In the genomic region with DNA sequence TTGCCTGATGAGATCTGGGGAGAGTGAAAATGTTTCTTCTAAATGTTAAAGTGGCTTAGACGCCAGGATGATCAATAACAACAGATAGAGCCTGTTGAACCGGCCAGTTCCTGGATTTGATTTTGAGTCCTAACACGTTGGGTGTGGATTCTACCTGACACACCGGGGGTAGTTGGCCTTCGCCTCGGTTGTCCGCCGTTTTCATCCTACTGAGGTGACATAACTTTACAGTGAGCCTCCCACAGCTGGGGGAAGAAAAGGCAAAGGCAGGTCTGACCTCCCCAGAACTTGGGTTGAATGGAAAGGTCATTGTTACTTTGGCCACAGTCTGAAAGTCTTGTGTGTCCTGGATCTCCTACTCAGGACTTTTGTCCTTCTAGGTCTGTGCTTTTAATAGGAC, we compare ENCODE assay signal across 9 cellular contexts. TPM values are rescaled to one million over a fixed set of nuclear protein-coding genes. Genes with fewer than 3 reads are reported as not detected.
DNase-seq lines count a peak whose midpoint lies in the region; ATAC-seq and TF ChIP-seq lines count a peak whose summit lies in the region.
"Had no signal": no experiment of that assay in that cellular context is flagged by ENCODE, and none has a peak within 500 bp of the region (broad histone marks: within the 10 kb centered on the region; RNA-seq: fewer than 3 reads in every experiment).

No MANE protein-coding gene starts in this region.

- H3K4me3 ChIP-seq in CD4-positive, CD25-positive, alpha-beta regulatory T cell (ENCODE audit: low read depth, low read length): peak overlapping the region; percentile 66
- H3K4me3 ChIP-seq in OCI-LY3 (ENCODE audit: low read length) (peak overlapping the region; percentile 89), neutrophil (ENCODE audit: low read depth in 1 of 2, low read length in 1 of 2) (peak overlapping the region; percentile 92 to 100)

- H3K9me3 ChIP-seq in CD4-positive, CD25-positive, alpha-beta regulatory T cell (ENCODE audit: control insufficient read depth in 2 of 2, low read length in 2 of 2): no peaks in the 10 kb centered on the region
- H3K9me3 ChIP-seq in OCI-LY3 (ENCODE audit: insufficient read depth, low read length): no peaks in the 10 kb centered on the region
- H3K9me3 ChIP-seq in neutrophil: no peaks in the 10 kb centered on the region

- H3K9ac ChIP-seq in OCI-LY3 (ENCODE audit: low read length): peak overlapping the region; percentile 71

- H3K27ac ChIP-seq in CD4-positive, CD25-positive, alpha-beta regulatory T cell (ENCODE audit: insufficient read depth, low read length, poor library complexity, severe bottlenecking): no peak overlapping the region
- H3K27ac ChIP-seq in OCI-LY3 (ENCODE audit: low read length): no peak overlapping the region
- H3K27ac ChIP-seq in neutrophil: peak overlapping the region; percentile 96

- no peaks in the 10 kb centered on the region for H3K9me3 Mint-ChIP-seq in CD4-positive, CD25-positive, alpha-beta regulatory T cell
- no peaks in the 10 kb centered on the region for H3K9me3 Mint-ChIP-seq in endothelial cell (ENCODE audit: unreplicated experiment)

- H3K27me3 Mint-ChIP-seq in CD4-positive, CD25-positive, alpha-beta regulatory T cell: no peaks in the 10 kb centered on the region
- H3K27me3 Mint-ChIP-seq in endothelial cell (ENCODE audit: unreplicated experiment): peaks cover 3% of the 10 kb centered on the region

- DNase-seq in CD4-positive, CD25-positive, alpha-beta regulatory T cell: no peak
- no peak for DNase-seq in endothelial cell (ENCODE audit: low spot score)
- DNase-seq in RPMI8226: no peak
- no peak for DNase-seq in kidney tubule cell (ENCODE audit: low spot score)

- H3K4me3 Mint-ChIP-seq in CD4-positive, CD25-positive, alpha-beta regulatory T cell: peak overlapping the region; percentile 87 to 97 (median 94)
- peak overlapping the region; percentile 97 for H3K4me3 Mint-ChIP-seq in endothelial cell (ENCODE audit: unreplicated experiment)

- H3K4me2 ChIP-seq in OCI-LY3 (ENCODE audit: low read length): peak overlapping the region; percentile 94

- no peaks in the 10 kb centered on the region for H3K27me3 ChIP-seq in CD4-positive, CD25-positive, alpha-beta regulatory T cell (ENCODE audit: control insufficient read depth, insufficient read depth, low read length)
- no peaks in the 10 kb centered on the region for H3K27me3 ChIP-seq in OCI-LY3 (ENCODE audit: low read depth, low read length)
- H3K27me3 ChIP-seq in neutrophil: no peaks in the 10 kb centered on the region

- no peak overlapping the region for H2AFZ ChIP-seq in OCI-LY3 (ENCODE audit: low read depth, low read length)

- peaks cover 27% of the 10 kb centered on the region for H3K79me2 ChIP-seq in OCI-LY3 (ENCODE audit: low read length)

- H4K20me1 ChIP-seq in OCI-LY3 (ENCODE audit: insufficient read depth, low read length): no peaks in the 10 kb centered on the region

- peaks cover 17% of the 10 kb centered on the region for H3K36me3 ChIP-seq in CD4-positive, CD25-positive, alpha-beta regulatory T cell (ENCODE audit: control insufficient read depth, insufficient read depth, low read length)
- H3K36me3 ChIP-seq in OCI-LY3 (replicated peaks; ENCODE audit: low read depth, low read length) (peaks cover 7% of the 10 kb centered on the region), neutrophil (peaks cover 43% of the 10 kb centered on the region)

- no peak for TF ChIP-seq CTCF in OCI-LY3 (IDR thresholded peaks at IDR 0.05; ENCODE audit: low read depth, low read length)
- TF ChIP-seq CTCF in endothelial cell (IDR thresholded peaks at IDR 0.05; ENCODE audit: unreplicated experiment): no peak
- TF ChIP-seq CTCF in neutrophil (IDR thresholded peaks at IDR 0.05): no peak

- H3K4me1 ChIP-seq in CD4-positive, CD25-positive, alpha-beta regulatory T cell (ENCODE audit: control insufficient read depth, insufficient read depth, low read length, poor library complexity, severe bottlenecking): peaks cover 11% of the 10 kb centered on the region
- H3K4me1 ChIP-seq in OCI-LY3 (ENCODE audit: low read length) (peaks cover 7% of the 10 kb centered on the region), neutrophil (ENCODE audit: control insufficient read depth in 1 of 2, insufficient read depth in 1 of 2, low read depth in 1 of 2, low read length in 1 of 2) (peaks cover 60 to 65% of the 10 kb centered on the region in 2 experiments)

- H3K4me1 Mint-ChIP-seq in CD4-positive, CD25-positive, alpha-beta regulatory T cell: peaks cover 14 to 28% (median 21%) of the 10 kb centered on the region in 4 donors
- peaks cover 15% of the 10 kb centered on the region for H3K4me1 Mint-ChIP-seq in endothelial cell (ENCODE audit: unreplicated experiment)

- H3K27ac Mint-ChIP-seq in CD4-positive, CD25-positive, alpha-beta regulatory T cell: peak overlapping the region in 2 of 3 donors; percentile 46 to 51
- peak overlapping the region; percentile 82 for H3K27ac Mint-ChIP-seq in endothelial cell (ENCODE audit: unreplicated experiment)

- peaks cover 17% of the 10 kb centered on the region for H3K36me3 Mint-ChIP-seq in CD4-positive, CD25-positive, alpha-beta regulatory T cell
- peaks cover 25% of the 10 kb centered on the region for H3K36me3 Mint-ChIP-seq in endothelial cell (ENCODE audit: low read depth, unreplicated experiment)

- no peak for ATAC-seq in CD4-positive, CD25-positive, alpha-beta regulatory T cell (ENCODE audit: low read depth in 2 of 2)
- ATAC-seq in HG03095 (IDR thresholded peaks at IDR 0.05; ENCODE audit: unreplicated experiment): no peak
- ATAC-seq in GM18520 (IDR thresholded peaks at IDR 0.05; ENCODE audit: unreplicated experiment): no peak

RNA-seq across cellular contexts. Expression of gene PGD, which starts 1.1 kb away (rescaled TPM):
- total RNA-seq in CD4-positive, CD25-positive, alpha-beta regulatory T cell: 23.2 TPM
- 10 to 100 TPM; 36.0 to 42.4 (median 40.6) TPM for polyA plus RNA-seq in CD4-positive, CD25-positive, alpha-beta regulatory T cell
- total RNA-seq in endothelial cell (ENCODE audit: unreplicated experiment): 196 TPM

RNA-seq across cellular contexts. Expression of gene CENPS, which starts 30.2 kb away (rescaled TPM):
- 4.9 TPM for total RNA-seq in CD4-positive, CD25-positive, alpha-beta regulatory T cell
- 1 to 10 TPM; 6.4 to 8.7 (median 7.5) TPM for polyA plus RNA-seq in CD4-positive, CD25-positive, alpha-beta regulatory T cell
- total RNA-seq in endothelial cell (ENCODE audit: unreplicated experiment): 9.8 TPM

RNA-seq across cellular contexts. Expression of gene CORT, which starts 49.8 kb away (rescaled TPM):
- not detected for total RNA-seq in CD4-positive, CD25-positive, alpha-beta regulatory T cell
- polyA plus RNA-seq in CD4-positive, CD25-positive, alpha-beta regulatory T cell: not detected
- 0.77 TPM for total RNA-seq in endothelial cell (ENCODE audit: unreplicated experiment)
- total RNA-seq: mesenteric fat pad had no signal
